Comparison of ENCODE assay signal across 9 cellular contexts in the genomic region with DNA sequence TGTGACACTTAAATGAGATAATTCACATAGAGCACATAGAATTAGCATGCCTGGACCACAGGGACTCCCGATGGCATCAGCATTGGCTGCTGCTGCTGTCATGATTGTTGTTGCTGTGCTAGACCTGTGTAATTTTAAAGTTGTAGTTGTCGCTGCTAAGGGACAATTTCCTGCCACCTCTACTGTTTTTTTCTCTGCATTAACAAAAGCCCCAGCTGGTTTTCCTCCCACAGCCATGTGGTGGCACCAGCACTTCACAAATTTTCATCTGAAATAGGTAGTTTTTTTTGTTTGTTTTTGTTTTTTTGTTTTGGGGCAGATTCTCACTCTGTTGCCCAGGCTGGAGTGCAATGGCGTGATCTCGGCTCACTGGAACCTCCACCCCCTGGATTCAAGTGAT. TPM values are rescaled to one million over a fixed set of nuclear protein-coding genes. Genes with fewer than 3 reads are reported as not detected.
DNase-seq lines count a peak whose midpoint lies in the region; ATAC-seq and TF ChIP-seq lines count a peak whose summit lies in the region.
"Had no signal": no experiment of that assay in that cellular context is flagged by ENCODE, and none has a peak within 500 bp of the region (broad histone marks: within the 10 kb centered on the region; RNA-seq: fewer than 3 reads in every experiment).

No MANE protein-coding gene starts in this region.

- H3K9me2 ChIP-seq in PC-9 (ENCODE audit: insufficient read depth): no peaks in the 10 kb centered on the region
- no peaks in the 10 kb centered on the region for H3K9me2 ChIP-seq in hepatocyte (replicated peaks; ENCODE audit: insufficient read depth)

- peak overlapping the region; percentile 11 for H3K27ac Mint-ChIP-seq in activated naive CD8-positive, alpha-beta T cell treated with anti-CD3 and anti-CD28 coated beads for 36 hours
- H3K27ac Mint-ChIP-seq: mesothelial cell of epicardium had no signal

- H3K9me3 ChIP-seq in A673 (ENCODE audit: low read depth, low read length, poor library complexity, severe bottlenecking) (no peaks in the 10 kb centered on the region), PC-9 (ENCODE audit: insufficient read depth, low read depth) (no peaks in the 10 kb centered on the region), hepatocyte (ENCODE audit: low read depth) (no peaks in the 10 kb centered on the region)

- H4K20me1 ChIP-seq in PC-9 (ENCODE audit: insufficient read depth) (no peaks in the 10 kb centered on the region), hepatocyte (ENCODE audit: insufficient read depth, poor library complexity, severe bottlenecking) (no peaks in the 10 kb centered on the region)

- peak; percentile 69 for ATAC-seq in HG03135 (IDR thresholded peaks at IDR 0.05; ENCODE audit: unreplicated experiment)

- H3K4me1 ChIP-seq in A673 (ENCODE audit: insufficient read depth, low read length, poor library complexity, severe bottlenecking) (no peaks in the 10 kb centered on the region), PC-9 (replicated peaks; ENCODE audit: insufficient read depth) (no peaks in the 10 kb centered on the region), hepatocyte (ENCODE audit: insufficient read depth) (no peaks in the 10 kb centered on the region)

- H3K27ac ChIP-seq in A673 (ENCODE audit: low read depth, low read length, poor library complexity, severe bottlenecking) (no peak overlapping the region), PC-9 (no peak overlapping the region), hepatocyte (no peak overlapping the region)

- TF ChIP-seq CTCF in A673 (conservative IDR thresholded peaks at IDR 0.05; ENCODE audit: low read depth, low read length): peak; percentile 71
- peak; percentile 81 for TF ChIP-seq CTCF in PC-9 (conservative IDR thresholded peaks at IDR 0.05)
- TF ChIP-seq CTCF in hepatocyte (IDR thresholded peaks at IDR 0.05; ENCODE audit: poor library complexity): peak; percentile 81

- H3K79me2 ChIP-seq in PC-9 (ENCODE audit: low read depth): no peaks in the 10 kb centered on the region
- H3K79me2 ChIP-seq in hepatocyte: no peaks in the 10 kb centered on the region

- H3K27me3 Mint-ChIP-seq in activated naive CD8-positive, alpha-beta T cell treated with anti-CD3 and anti-CD28 coated beads for 36 hours: no peaks in the 10 kb centered on the region

- no peaks in the 10 kb centered on the region for H3K27me3 ChIP-seq in A673 (replicated peaks; ENCODE audit: insufficient read depth, low read depth, low read length, poor library complexity)
- H3K27me3 ChIP-seq in PC-9 (ENCODE audit: insufficient read depth, low read depth): no peaks in the 10 kb centered on the region
- no peaks in the 10 kb centered on the region for H3K27me3 ChIP-seq in hepatocyte

- CTCF ChIA-PET in A673 (lab: Charles Lee): interaction anchor here (0.9 to 1.9 kb wide), 5 partner anchors 9 to 563 kb away, joined by 3 to 7 read pairs (median 4); no protein-coding TSS in a partner anchor
- CTCF ChIA-PET in PC-9 (lab: Charles Lee): interaction anchor here (0.7 kb wide), 1 partner anchor 28 kb away, joined by 3 read pairs; no protein-coding TSS in a partner anchor

- H3K36me3 Mint-ChIP-seq in activated naive CD8-positive, alpha-beta T cell treated with anti-CD3 and anti-CD28 coated beads for 36 hours: no peaks in the 10 kb centered on the region
- H3K36me3 Mint-ChIP-seq: mesothelial cell of epicardium had no signal

- no peaks in the 10 kb centered on the region for H3K36me3 ChIP-seq in A673 (ENCODE audit: insufficient read depth, low read length, poor library complexity, severe bottlenecking)
- no peaks in the 10 kb centered on the region for H3K36me3 ChIP-seq in PC-9 (ENCODE audit: low read depth)
- H3K36me3 ChIP-seq in hepatocyte (replicated peaks; ENCODE audit: insufficient read depth, low read depth): no peaks in the 10 kb centered on the region

- H2AFZ ChIP-seq in PC-9 (no peak overlapping the region), hepatocyte (no peak overlapping the region)

- H3K4me3 Mint-ChIP-seq in activated naive CD8-positive, alpha-beta T cell treated with anti-CD3 and anti-CD28 coated beads for 36 hours: no peak overlapping the region
- H3K4me3 Mint-ChIP-seq: mesothelial cell of epicardium had no signal

- BruUV-seq in A673 (replicated peaks; lab: Mats Ljungman, UMichigan) (no TSS peak), PC-9 (replicated peaks; lab: Mats Ljungman, UMichigan) (no TSS peak)

- H3F3A ChIP-seq in PC-9 (ENCODE audit: insufficient read depth, low read depth): no peaks in the 10 kb centered on the region

- intact Hi-C loops in A673 (cut with micrococcal nuclease; ENCODE audit: unreplicated experiment) (loop anchor here (1.0 to 5.0 kb wide), 3 partner anchors 62 to 214 kb away; no protein-coding TSS in a partner anchor), PC-9 (cut with micrococcal nuclease; ENCODE audit: unreplicated experiment) (loop anchor here (1.0 to 5.0 kb wide), 9 partner anchors 61 to 636 kb away; no protein-coding TSS in a partner anchor)

- 16% methylated on average over 4 of the region's 4 CpGs for WGBS in hepatocyte (ENCODE audit: low lambda C conversion rate, missing lambda C conversion rate)

- H3K4me1 Mint-ChIP-seq in activated naive CD8-positive, alpha-beta T cell treated with anti-CD3 and anti-CD28 coated beads for 36 hours: peaks cover 14% of the 10 kb centered on the region

- H3K4me3 ChIP-seq in A673 (ENCODE audit: low read depth, low read length, poor library complexity, severe bottlenecking) (no peak overlapping the region), PC-9 (no peak overlapping the region), hepatocyte (no peak overlapping the region)

- H3K4me2 ChIP-seq in PC-9: peak overlapping the region; percentile 14
- no peak overlapping the region for H3K4me2 ChIP-seq in hepatocyte

- H3K9me3 Mint-ChIP-seq in activated naive CD8-positive, alpha-beta T cell treated with anti-CD3 and anti-CD28 coated beads for 36 hours: no peaks in the 10 kb centered on the region
- H3K9me3 Mint-ChIP-seq: mesothelial cell of epicardium had no signal

- POLR2A ChIA-PET in A673 (lab: Charles Lee; ENCODE audit: low non-redundant PET) (interaction anchor here (0.6 kb wide), 1 partner anchor 166 kb away, joined by 9 read pairs; no protein-coding TSS in a partner anchor), PC-9 (lab: Charles Lee; ENCODE audit: unreplicated experiment) (no interaction called here)

- peak; percentile 62 for DNase-seq in A673 (ENCODE audit: low spot score)
- peak; percentile 54 for DNase-seq in GM03348 (ENCODE audit: low spot score)
- peak; percentile 58 to 60 for DNase-seq in PC-9
- peak; percentile 38 for DNase-seq in activated naive CD8-positive, alpha-beta T cell treated with anti-CD3 and anti-CD28 coated beads for 36 hours
- DNase-seq in hepatocyte (ENCODE audit: low spot score): peak; percentile 61
- peak; percentile 16 for DNase-seq in stimulated activated CD4-positive, alpha-beta T cell treated with anti-CD3 and anti-CD28 coated beads, Interleukin-2, amount 100 ng/mL, for 4 hours (ENCODE audit: low read depth)
- no peak for DNase-seq in SHP77 (lab: John Stamatoyannopoulos, UW)

RNA-seq across cellular contexts. Expression of a gene that starts 25.4 kb away (rescaled TPM):
- total RNA-seq in A673 (2021) (98.7 and 100 TPM in 2 replicates), PC-9 (2021) (88.7 and 105 TPM in 2 replicates), hepatocyte (159 and 166 TPM in 2 replicates)
- total RNA-seq in activated naive CD8-positive, alpha-beta T cell treated with anti-CD3 and anti-CD28 coated beads for 36 hours: 10 to 100 TPM; 23.3 to 24.5 TPM
- 214 and 222 TPM in 2 replicates for polyA plus RNA-seq in hepatocyte

RNA-seq across cellular contexts. Expression of a gene that starts 26.4 kb away (rescaled TPM):
- total RNA-seq in A673 (2021) (not detected in 2 replicates), PC-9 (2021) (not detected in 2 replicates), hepatocyte (0.56 and 0.80 TPM in 2 replicates)
- total RNA-seq in activated naive CD8-positive, alpha-beta T cell treated with anti-CD3 and anti-CD28 coated beads for 36 hours: under 1 TPM in 1 of 2 experiments, not detected in 1; 0.42 TPM
- 0.72 TPM in 1 of 2 replicates, not detected in the other for polyA plus RNA-seq in hepatocyte

RNA-seq across cellular contexts. Expression of a gene that starts 26.4 kb away (rescaled TPM):
- total RNA-seq in A673 (2021): not detected in 2 replicates
- total RNA-seq in PC-9 (2021): not detected in 2 replicates
- total RNA-seq in activated naive CD8-positive, alpha-beta T cell treated with anti-CD3 and anti-CD28 coated beads for 36 hours: not detected
- total RNA-seq in hepatocyte: not detected in 2 replicates
- not detected in 2 replicates for polyA plus RNA-seq in hepatocyte
- total RNA-seq: mesothelial cell of epicardium had no signal

Comparison
In these comparisons a context has a peak if more than half of its experiments do, and no peak if none do; other contexts are left out.
1. DNase-seq: peak in A673 (single experiment), GM03348 (single experiment), PC-9 (2 of 2), activated naive CD8-positive, alpha-beta T cell treated with anti-CD3 and anti-CD28 coated beads for 36 hours (single experiment), hepatocyte (single experiment) and stimulated activated CD4-positive, alpha-beta T cell treated with anti-CD3 and anti-CD28 coated beads, Interleukin-2, amount 100 ng/mL, for 4 hours (single experiment); none in SHP77 (0 of 2).
2. Peak in every context shown above with its lines, with median percentiles within 50 percentile points of each other: CTCF ChIP-seq.